13 cellular contexts compared by ENCODE assay signal in the genomic region with DNA sequence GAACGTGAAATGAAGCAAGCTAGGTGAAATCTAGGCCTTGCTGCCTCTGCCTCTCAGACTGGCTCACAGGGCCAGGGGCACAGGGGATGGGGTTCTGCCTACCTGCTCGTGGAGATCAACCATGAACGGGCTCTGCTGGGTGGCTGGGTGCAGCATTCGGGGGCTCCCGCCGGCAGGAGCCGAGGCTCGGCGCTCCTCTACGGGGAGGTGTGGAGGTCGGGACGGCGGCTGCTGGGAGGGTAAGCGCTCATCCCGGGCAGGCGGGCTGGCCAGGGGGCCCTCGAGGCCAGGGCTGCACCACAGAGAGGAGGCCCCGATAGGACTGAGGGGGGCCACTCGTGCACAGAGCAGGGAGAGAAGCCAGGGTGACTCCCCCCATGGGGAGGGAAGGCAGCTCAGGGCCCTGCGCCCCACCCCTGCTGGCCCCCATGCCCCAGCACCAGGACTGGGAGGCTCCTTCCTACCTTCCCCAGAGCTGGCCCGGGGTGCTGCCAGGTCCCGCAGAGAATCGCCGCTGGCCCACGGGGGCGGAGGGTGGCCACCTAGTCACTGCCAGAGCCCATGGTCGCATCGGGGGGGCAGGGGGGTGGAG. TPM values are rescaled to one million over a fixed set of nuclear protein-coding genes. Genes with fewer than 3 reads are reported as not detected.
DNase-seq lines count a peak whose midpoint lies in the region; ATAC-seq, FAIRE-seq and TF ChIP-seq lines count a peak whose summit lies in the region.
"Had no signal": no experiment of that assay in that cellular context is flagged by ENCODE, and none has a peak within 500 bp of the region (broad histone marks: within the 10 kb centered on the region; RNA-seq: fewer than 3 reads in every experiment).

No MANE protein-coding gene starts in this region.

- POLR2A ChIA-PET in activated CD8-positive, alpha-beta T cell treated with anti-CD3 and anti-CD28 coated beads, Interleukin-2, amount 10 ng/mL, durations not matched to agents 7 days and 5 days (lab: Charles Lee), result interaction anchor here (0.7 to 3.9 kb wide), 4 partner anchors 11 to 901 kb away, joined by 3 to 34 read pairs (median 12); a partner anchor contains a TSS

- TF ChIP-seq CTCF in heart right ventricle (IDR thresholded peaks at IDR 0.05) (no peak), kidney (IDR thresholded peaks at IDR 0.05; ENCODE audit: borderline replicate concordance, extremely low read depth, insufficient read depth) (no peak)

- CTCF ChIA-PET in activated CD8-positive, alpha-beta T cell treated with anti-CD3 and anti-CD28 coated beads, Interleukin-2, amount 10 ng/mL, durations not matched to agents 7 days and 5 days (lab: Charles Lee), result interaction anchor here (1.0 to 8.5 kb wide), 5 partner anchors 9 to 127 kb away, joined by 3 to 65 read pairs (median 4); a partner anchor contains a TSS

- DNase-seq in heart right ventricle (no peak), left ventricle myocardium superior (no peak), kidney (peak; percentile 74), inferior parietal cortex (ENCODE audit: extremely low spot score) (no peak)
- DNase-seq in activated CD8-positive, alpha-beta T cell treated with anti-CD3 and anti-CD28 coated beads, Interleukin-2, amount 10 ng/mL, durations not matched to agents 7 days and 5 days, result no peak

- peak overlapping the region in 7 of 10 donors; percentile 1 to 100 (median 29) for H3K27ac ChIP-seq in heart right ventricle
- H3K27ac ChIP-seq in kidney (ENCODE audit: low read depth in 2 of 2, low read length in 2 of 2), result no peak overlapping the region
- H3K27ac ChIP-seq in temporal lobe (ENCODE audit: low read depth, low read length), result peak overlapping the region; percentile 94

- H3K27me3 Mint-ChIP-seq in activated CD8-positive, alpha-beta T cell treated with anti-CD3 and anti-CD28 coated beads, Interleukin-2, amount 10 ng/mL, durations not matched to agents 7 days and 5 days (ENCODE audit: low read depth), result no peaks in the 10 kb centered on the region
- H3K27me3 Mint-ChIP-seq: type B pancreatic cell had no signal

- H3K36me3 Mint-ChIP-seq in activated CD8-positive, alpha-beta T cell treated with anti-CD3 and anti-CD28 coated beads, Interleukin-2, amount 10 ng/mL, durations not matched to agents 7 days and 5 days (ENCODE audit: low read depth), result peaks cover 69% of the 10 kb centered on the region

- intact Hi-C loops in heart right ventricle (cut with DNase I), result loop anchor here in 5 of 10 donors (10.0 kb wide), 2 partner anchors 117 to 147 kb away; a partner anchor contains a TSS
- intact Hi-C loops in left ventricle myocardium superior (cut with micrococcal nuclease), result no loop called here
- intact Hi-C loops in kidney (cut with DNase I), result no loop called here

- peak overlapping the region; percentile 96 for H3K27ac Mint-ChIP-seq in activated CD8-positive, alpha-beta T cell treated with anti-CD3 and anti-CD28 coated beads, Interleukin-2, amount 10 ng/mL, durations not matched to agents 7 days and 5 days
- H3K27ac Mint-ChIP-seq: mesothelial cell of epicardium, type B pancreatic cell had no signal

- 84 to 88% methylated on average over 28 of the region's 28 CpGs for WGBS in heart right ventricle, 2 donors

- H3K4me1 ChIP-seq in heart right ventricle (peaks cover 26 to 77% (median 59%) of the 10 kb centered on the region in 9 donors), kidney (ENCODE audit: control insufficient read depth in 1 of 2, insufficient read depth in 1 of 2, low read depth in 1 of 2, low read length in 2 of 2) (peaks cover 13 to 30% of the 10 kb centered on the region in 2 donors)

- H3K9ac ChIP-seq in kidney (ENCODE audit: low read length in 2 of 2), result no peak overlapping the region
- H3K9ac ChIP-seq: SK-N-SH had no signal

- H3K36me3 ChIP-seq in heart right ventricle (peaks cover 0 to 50% (median 25%) of the 10 kb centered on the region in 9 donors), kidney (ENCODE audit: control insufficient read depth in 1 of 2, insufficient read depth in 2 of 2, low read length in 2 of 2) (peaks cover 15 to 27% of the 10 kb centered on the region in 2 donors)

- H3K4me3 ChIP-seq in heart right ventricle (no peak overlapping the region), kidney (ENCODE audit: low read length in 2 of 2) (no peak overlapping the region)

- H3K4me1 Mint-ChIP-seq in activated CD8-positive, alpha-beta T cell treated with anti-CD3 and anti-CD28 coated beads, Interleukin-2, amount 10 ng/mL, durations not matched to agents 7 days and 5 days (ENCODE audit: low read depth), result peaks cover 69% of the 10 kb centered on the region

- H3K9me3 ChIP-seq in heart right ventricle, result no peaks in the 10 kb centered on the region
- H3K9me3 ChIP-seq in kidney (ENCODE audit: control insufficient read depth in 1 of 2, low read length in 2 of 2), result no peaks in the 10 kb centered on the region
- H3K9me3 ChIP-seq: SK-N-SH had no signal

- no peaks in the 10 kb centered on the region for H3K27me3 ChIP-seq in heart right ventricle

- no peak for ATAC-seq in heart right ventricle
- ATAC-seq in left ventricle myocardium superior, result no peak
- ATAC-seq in activated CD8-positive, alpha-beta T cell treated with anti-CD3 and anti-CD28 coated beads, Interleukin-2, amount 10 ng/mL, durations not matched to agents 7 days and 5 days, result no peak
- ATAC-seq in HG03571 (IDR thresholded peaks at IDR 0.05; ENCODE audit: unreplicated experiment), result no peak
- ATAC-seq in GM21390 (IDR thresholded peaks at IDR 0.05; ENCODE audit: unreplicated experiment), result no peak

- H3K9me3 Mint-ChIP-seq in activated CD8-positive, alpha-beta T cell treated with anti-CD3 and anti-CD28 coated beads, Interleukin-2, amount 10 ng/mL, durations not matched to agents 7 days and 5 days (ENCODE audit: insufficient read depth), result no peaks in the 10 kb centered on the region
- H3K9me3 Mint-ChIP-seq: mesothelial cell of epicardium, type B pancreatic cell had no signal

- peak overlapping the region; percentile 89 for H3K4me3 Mint-ChIP-seq in activated CD8-positive, alpha-beta T cell treated with anti-CD3 and anti-CD28 coated beads, Interleukin-2, amount 10 ng/mL, durations not matched to agents 7 days and 5 days
- H3K4me3 Mint-ChIP-seq: mesothelial cell of epicardium had no signal

- no peak for FAIRE-seq in kidney (lab: Jason Lieb, UNC)
- FAIRE-seq: HTR-8/SVneo had no signal

RNA-seq across cellular contexts. Expression of a gene that starts 5.2 kb away (rescaled TPM):
- 10 to 100 TPM; 18.1 to 31.1 (median 21.5) TPM for total RNA-seq in heart right ventricle
- 10 to 100 TPM in 1 of 2 donors, 1 to 10 TPM in 1; 7.9 to 21.9 TPM for polyA plus RNA-seq in heart right ventricle
- 32.4 TPM for total RNA-seq in left ventricle myocardium superior
- total RNA-seq in activated CD8-positive, alpha-beta T cell treated with anti-CD3 and anti-CD28 coated beads, Interleukin-2, amount 10 ng/mL, durations not matched to agents 7 days and 5 days, result 10 to 100 TPM; 88.3 to 92.7 TPM
- total RNA-seq in kidney, result 61.8 TPM
- 12.5 TPM for polyA plus RNA-seq in kidney (ENCODE audit: insufficient read depth, low read depth, low replicate concordance)
- 13.5 TPM for total RNA-seq in temporal lobe

RNA-seq across cellular contexts. Expression of a gene that starts 17.1 kb away (rescaled TPM):
- total RNA-seq in heart right ventricle (under 1 TPM in 2 of 10 donors, not detected in 8; 0.19 to 0.22 TPM), left ventricle myocardium superior (0.20 TPM), kidney (4.2 TPM), temporal lobe (under 0.01 TPM)
- polyA plus RNA-seq in heart right ventricle (under 1 TPM in 1 of 2 donors, not detected in 1; 0.03 TPM), kidney (ENCODE audit: insufficient read depth, low read depth, low replicate concordance) (8.0 TPM)
- total RNA-seq in activated CD8-positive, alpha-beta T cell treated with anti-CD3 and anti-CD28 coated beads, Interleukin-2, amount 10 ng/mL, durations not matched to agents 7 days and 5 days, result 1 to 10 TPM; 2.1 to 2.2 TPM
- total RNA-seq: Daoy had no signal
- polyA plus RNA-seq: SK-N-SH had no signal

Comparison
In these comparisons a context has a peak if more than half of its experiments do, and no peak if none do; other contexts are left out.
1. H3K27ac ChIP-seq: peak in heart right ventricle (7 of 10) and temporal lobe (single experiment); none in kidney (0 of 2).